Comparison of ENCODE assay signal across 11 cellular contexts in genomic region chr18:44715245-44715644, GRCh38. TPM values are rescaled to one million over a fixed set of nuclear protein-coding genes. Genes with fewer than 3 reads are reported as not detected.
DNase-seq lines count a peak whose midpoint lies in the region; FAIRE-seq and TF ChIP-seq lines count a peak whose summit lies in the region.
"Had no signal": no experiment of that assay in that cellular context is flagged by ENCODE, and none has a peak within 500 bp of the region (broad histone marks: within the 10 kb centered on the region; RNA-seq: fewer than 3 reads in every experiment).

No MANE protein-coding gene starts in this region.

- H3K27ac ChIP-seq in astrocyte (ENCODE audit: low read depth, low read length) (peak overlapping the region; percentile 17), keratinocyte (ENCODE audit: control insufficient read depth, insufficient read depth, low read length) (no peak overlapping the region)

- peaks cover 8% of the 10 kb centered on the region for H3K36me3 Mint-ChIP-seq in astrocyte (ENCODE audit: low read depth, unreplicated experiment)

- peak overlapping the region; percentile 57 for H3K4me2 ChIP-seq in astrocyte (ENCODE audit: low read length)
- H3K4me2 ChIP-seq in keratinocyte (ENCODE audit: control insufficient read depth, extremely low read depth, insufficient read depth, low read depth, low read length): no peak overlapping the region
- H3K4me2 ChIP-seq in skeletal muscle satellite cell (ENCODE audit: low read length): peak overlapping the region; percentile 41

- intact Hi-C loops in head of caudate nucleus (cut with DNase I): no loop called here

- no peak overlapping the region for H3K4me3 Mint-ChIP-seq in astrocyte (ENCODE audit: unreplicated experiment)

- peak; percentile 74 for FAIRE-seq in astrocyte (lab: Jason Lieb, UNC)
- FAIRE-seq in keratinocyte (lab: Jason Lieb, UNC): peak; percentile 67
- FAIRE-seq in H54 (lab: Jason Lieb, UNC): no peak
- FAIRE-seq: H1 had no signal

- H3K9me1 ChIP-seq in keratinocyte (ENCODE audit: control insufficient read depth, extremely low read depth, insufficient read depth, low read length): no peaks in the 10 kb centered on the region

- H3K9me3 Mint-ChIP-seq in astrocyte (ENCODE audit: unreplicated experiment): peaks cover 2% of the 10 kb centered on the region

- peak overlapping the region; percentile 3 for H2AFZ ChIP-seq in astrocyte (ENCODE audit: low read depth, low read length)
- no peak overlapping the region for H2AFZ ChIP-seq in keratinocyte (ENCODE audit: control insufficient read depth, low read length)

- H3K27me3 ChIP-seq in astrocyte (ENCODE audit: insufficient read depth, low read length) (no peaks in the 10 kb centered on the region), keratinocyte (ENCODE audit: control insufficient read depth, extremely low read depth, insufficient read depth, low read length) (no peaks in the 10 kb centered on the region), skeletal muscle satellite cell (ENCODE audit: control insufficient read depth, insufficient read depth, low read length) (peaks cover 9% of the 10 kb centered on the region)

- H3K27me3 Mint-ChIP-seq in astrocyte (ENCODE audit: low read depth, unreplicated experiment): peaks cover 2% of the 10 kb centered on the region

- H3K9me3 ChIP-seq in astrocyte (ENCODE audit: insufficient read depth, low read depth, low read length): no peaks in the 10 kb centered on the region
- H3K9me3 ChIP-seq in keratinocyte (ENCODE audit: control insufficient read depth, low read depth, low read length): no peaks in the 10 kb centered on the region
- no peaks in the 10 kb centered on the region for H3K9me3 ChIP-seq in skeletal muscle satellite cell (replicated peaks; ENCODE audit: low read length)

- H4K20me1 ChIP-seq in astrocyte (ENCODE audit: insufficient read depth, low read length) (no peaks in the 10 kb centered on the region), keratinocyte (ENCODE audit: control insufficient read depth, extremely low read depth, insufficient read depth, low read length) (no peaks in the 10 kb centered on the region)

- no peak for TF ChIP-seq POLR2A in H54 (IDR thresholded peaks at IDR 0.05; ENCODE audit: low read depth, low read length)

- H3K4me3 ChIP-seq in astrocyte (ENCODE audit: insufficient read depth, low read depth, low read length) (no peak overlapping the region), keratinocyte (ENCODE audit: control insufficient read depth in 2 of 3, extremely low read depth in 1 of 3, insufficient read depth in 2 of 3, low read depth in 1 of 3, low read length in 3 of 3) (no peak overlapping the region), skeletal muscle satellite cell (ENCODE audit: low read length) (no peak overlapping the region)

- H3K9ac ChIP-seq in astrocyte (ENCODE audit: low read length): peak overlapping the region; percentile 12
- H3K9ac ChIP-seq in keratinocyte (ENCODE audit: control insufficient read depth, extremely low read depth, insufficient read depth, low read length): no peak overlapping the region
- peak overlapping the region; percentile 12 for H3K9ac ChIP-seq in skeletal muscle satellite cell (ENCODE audit: low read depth, low read length)

- H3K36me3 ChIP-seq in astrocyte (ENCODE audit: insufficient read depth, low read length): no peaks in the 10 kb centered on the region
- peaks cover 4% of the 10 kb centered on the region in 2 experiments for H3K36me3 ChIP-seq in keratinocyte (ENCODE audit: control insufficient read depth in 2 of 2, extremely low read depth in 1 of 2, insufficient read depth in 2 of 2, low read length in 2 of 2)
- H3K36me3 ChIP-seq in skeletal muscle satellite cell (ENCODE audit: insufficient read depth, low read length): no peaks in the 10 kb centered on the region

- H3K79me2 ChIP-seq in astrocyte (ENCODE audit: insufficient read depth, low read length): no peaks in the 10 kb centered on the region
- H3K79me2 ChIP-seq in keratinocyte (ENCODE audit: control insufficient read depth, insufficient read depth, low read length): no peaks in the 10 kb centered on the region

- no peak for TF ChIP-seq CTCF in astrocyte (IDR thresholded peaks at IDR 0.05; ENCODE audit: insufficient read depth, low read depth, low read length)
- TF ChIP-seq CTCF in keratinocyte (optimal IDR thresholded peaks at IDR 0.05 in 1 of 3, IDR thresholded peaks at IDR 0.05 in 1 of 3, conservative IDR thresholded peaks at IDR 0.05 in 1 of 3; ENCODE audit: extremely low read depth in 1 of 3, insufficient read depth in 2 of 3, low read length in 3 of 3): no peak

- peak overlapping the region; percentile 28 for H3K27ac Mint-ChIP-seq in astrocyte (ENCODE audit: unreplicated experiment)

- dilution Hi-C loops in keratinocyte (cut with MboI; ENCODE audit: extremely low pct_ligation_motif_present, low sequenced_read_pairs): no loop called here

- H3K4me1 Mint-ChIP-seq in astrocyte (ENCODE audit: low read depth, unreplicated experiment): peaks cover 21% of the 10 kb centered on the region

- DNase-seq in HS-5 (ENCODE audit: low read depth): peak; percentile 58
- DNase-seq in astrocyte (ENCODE audit: low read depth): peak; percentile 78
- no peak for DNase-seq in keratinocyte (ENCODE audit: low read depth, low spot score)
- DNase-seq in head of caudate nucleus: no peak
- DNase-seq in NCI-H2029 treated with DMSO at 0.1 percent for 48 hours (lab: John Stamatoyannopoulos, UW): no peak
- DNase-seq in GM19238 (ENCODE audit: insufficient read length, low spot score): no peak
- DNase-seq in H54 (ENCODE audit: insufficient read length, low spot score): no peak
- DNase-seq: SHP77; stimulated activated CD4-positive, alpha-beta T cell treated with anti-CD3 and anti-CD28 coated beads, Interleukin-2, amount 100 ng/mL, for 48 hours had no signal

- peaks cover 14% of the 10 kb centered on the region for H3K4me1 ChIP-seq in astrocyte (ENCODE audit: insufficient read depth, low read length)
- peaks cover 14% of the 10 kb centered on the region for H3K4me1 ChIP-seq in keratinocyte (ENCODE audit: control insufficient read depth, extremely low read depth, insufficient read depth, low read length)
- peaks cover 11% of the 10 kb centered on the region for H3K4me1 ChIP-seq in skeletal muscle satellite cell (ENCODE audit: control insufficient read depth, insufficient read depth, low read length)

RNA-seq across cellular contexts. Expression of gene SETBP1, which starts 34.6 kb away (rescaled TPM):
- total RNA-seq in astrocyte: 8.5 and 12.4 TPM in 2 replicates
- polyA plus RNA-seq in keratinocyte: 2.1 to 7.3 TPM (median 3.3 TPM) in 3 replicates
- polyA plus RNA-seq in keratinocyte (2011; ENCODE audit: low read depth): 2.4 TPM
- 1.7 and 2.6 TPM in 2 replicates for polyA plus RNA-seq in keratinocyte (2011; cell fraction: cytosol; rRNA removed)
- polyA plus RNA-seq in keratinocyte (2011; cell fraction: nucleus; rRNA removed): 5.8 and 6.5 TPM in 2 replicates
- 1.7 and 4.4 TPM in 2 replicates for polyA plus RNA-seq in keratinocyte (2012; ENCODE audit: low replicate concordance)
- 5.2 to 11.3 TPM (median 11.2 TPM) in 3 replicates for polyA minus RNA-seq in keratinocyte
- 2.9 TPM for polyA minus RNA-seq in keratinocyte (2011; cell fraction: cytosol; rRNA and poly(A)+ RNA removed)
- 9.7 and 20.0 TPM in 2 replicates for polyA minus RNA-seq in keratinocyte (2011; cell fraction: nucleus; rRNA and poly(A)+ RNA removed)
- 1.3 and 2.0 TPM in 2 replicates for total RNA-seq in skeletal muscle satellite cell (2012; rRNA removed)

Comparison
In these comparisons a context has a peak if more than half of its experiments do, and no peak if none do; other contexts are left out.
1. DNase-seq: peak in HS-5 (single experiment) and astrocyte (single experiment); none in keratinocyte (single experiment), head of caudate nucleus (0 of 42), NCI-H2029 treated with DMSO at 0.1 percent for 48 hours (single experiment), GM19238 (single experiment) and H54 (single experiment).